ENCODE assay signal across 24 cellular contexts in genomic region chr1:9006956-9007615, GRCh38. TPM values are rescaled to one million over a fixed set of nuclear protein-coding genes. Genes with fewer than 3 reads are reported as not detected.
"Had no signal": no experiment of that assay in that cellular context is flagged by ENCODE, and none has a peak within 500 bp of the region (broad histone marks: within the 10 kb centered on the region; RNA-seq: fewer than 3 reads in every experiment).

No MANE protein-coding gene starts in this region.

- H3K4me2 ChIP-seq: PC-9 had no signal

- DNase-seq: activated CD4-positive, alpha-beta T cell treated with anti-CD3 and anti-CD28 coated beads for 48 hours; activated CD4-positive, alpha-beta T cell treated with anti-CD3 and anti-CD28 coated beads, Interleukin-2, amount 50 U/mL, for 4 hours; activated CD4-positive, CD25-positive, alpha-beta regulatory T cell treated with anti-CD3 and anti-CD28 coated beads, Interleukin-2, amount 50 U/mL, for 72 hours; activated CD8-positive, alpha-beta memory T cell treated with anti-CD3 and anti-CD28 coated beads, Interleukin-2, amount 50 U/mL, for 48 hours; activated CD8-positive, alpha-beta T cell treated with anti-CD3 and anti-CD28 coated beads, Interleukin-2, amount 10 ng/mL, durations not matched to agents 7 days and 5 days; activated effector memory CD4-positive, alpha-beta T cell treated with anti-CD3 and anti-CD28 coated beads, Interleukin-2, amount 50 U/mL, for 16 hours; activated naive CD4-positive, alpha-beta T cell treated with anti-CD3 and anti-CD28 coated beads for 36 hours; activated T-cell treated with anti-CD3 and anti-CD28 coated beads, Interleukin-2, amount 50 U/mL, for 24 hours; cerebellar nuclear complex; MM.1S; NCI-H1105; NCI-H1436; NCI-H1694 treated with DMSO at 0.1 percent for 48 hours; NCI-H2029 treated with DMSO at 0.1 percent for 48 hours; NCI-H510A treated with DMSO at 0.1 percent for 48 hours; NCI-H69; PC-9; SIG-M5; T-helper 17 cell; T-helper 9 cell had no signal

- H3K27ac Mint-ChIP-seq: activated CD8-positive, alpha-beta T cell treated with anti-CD3 and anti-CD28 coated beads, Interleukin-2, amount 10 ng/mL, durations not matched to agents 7 days and 5 days; activated naive CD4-positive, alpha-beta T cell treated with anti-CD3 and anti-CD28 coated beads for 36 hours; activated naive CD8-positive, alpha-beta T cell; activated T-cell treated with anti-CD3 and anti-CD28 coated beads, Interleukin-2, amount 50 U/mL, for 24 hours; activated T-helper 1 cell treated with anti-CD3 and anti-CD28 coated beads, Interleukin-12 subunit alpha, Interleukin-12 subunit beta, Interleukin-2, Interleukin-4 antibody, amounts not matched to agents 30 ng/mL and 10 ng/mL and 1 ng/mL, durations not matched to agents 14 hours and 24 hours and 36 hours; T-helper 17 cell; WTC11 had no signal

- H3K27ac ChIP-seq: PC-9 had no signal

- ATAC-seq: activated CD8-positive, alpha-beta T cell treated with anti-CD3 and anti-CD28 coated beads, Interleukin-2, amount 10 ng/mL, durations not matched to agents 7 days and 5 days; T-helper 17 cell; WTC11 had no signal

- H3K4me3 ChIP-seq: PC-9 had no signal

- H3K9me3 Mint-ChIP-seq: activated naive CD4-positive, alpha-beta T cell treated with anti-CD3 and anti-CD28 coated beads for 36 hours; activated T-cell treated with anti-CD3 and anti-CD28 coated beads, Interleukin-2, amount 50 U/mL, for 24 hours; activated T-helper 1 cell treated with anti-CD3 and anti-CD28 coated beads, Interleukin-12 subunit alpha, Interleukin-12 subunit beta, Interleukin-2, Interleukin-4 antibody, amounts not matched to agents 30 ng/mL and 10 ng/mL and 1 ng/mL, durations not matched to agents 14 hours and 24 hours and 36 hours; WTC11 had no signal

- H3K27me3 Mint-ChIP-seq: activated naive CD8-positive, alpha-beta T cell; activated T-cell treated with anti-CD3 and anti-CD28 coated beads, Interleukin-2, amount 50 U/mL, for 24 hours had no signal

- H2AFZ ChIP-seq: PC-9 had no signal

- H3K4me3 Mint-ChIP-seq: activated CD8-positive, alpha-beta T cell treated with anti-CD3 and anti-CD28 coated beads, Interleukin-2, amount 10 ng/mL, durations not matched to agents 7 days and 5 days; activated naive CD4-positive, alpha-beta T cell treated with anti-CD3 and anti-CD28 coated beads for 36 hours; activated naive CD8-positive, alpha-beta T cell; activated T-cell treated with anti-CD3 and anti-CD28 coated beads, Interleukin-2, amount 50 U/mL, for 24 hours; activated T-helper 1 cell treated with anti-CD3 and anti-CD28 coated beads, Interleukin-12 subunit alpha, Interleukin-12 subunit beta, Interleukin-2, Interleukin-4 antibody, amounts not matched to agents 30 ng/mL and 10 ng/mL and 1 ng/mL, durations not matched to agents 14 hours and 24 hours and 36 hours; T-helper 17 cell; WTC11 had no signal

RNA-seq across cellular contexts. Expression of gene SLC2A7, which starts 19.1 kb away (rescaled TPM):
- total RNA-seq: activated naive CD4-positive, alpha-beta T cell treated with anti-CD3 and anti-CD28 coated beads for 36 hours; activated T-helper 1 cell treated with anti-CD3 and anti-CD28 coated beads, Interleukin-12 subunit alpha, Interleukin-12 subunit beta, Interleukin-2, Interleukin-4 antibody, amounts not matched to agents 30 ng/mL and 10 ng/mL and 1 ng/mL, durations not matched to agents 14 hours and 24 hours and 36 hours; cardiac septum; PC-9; T-helper 17 cell; WTC11 had no signal
